In the genomic region with DNA sequence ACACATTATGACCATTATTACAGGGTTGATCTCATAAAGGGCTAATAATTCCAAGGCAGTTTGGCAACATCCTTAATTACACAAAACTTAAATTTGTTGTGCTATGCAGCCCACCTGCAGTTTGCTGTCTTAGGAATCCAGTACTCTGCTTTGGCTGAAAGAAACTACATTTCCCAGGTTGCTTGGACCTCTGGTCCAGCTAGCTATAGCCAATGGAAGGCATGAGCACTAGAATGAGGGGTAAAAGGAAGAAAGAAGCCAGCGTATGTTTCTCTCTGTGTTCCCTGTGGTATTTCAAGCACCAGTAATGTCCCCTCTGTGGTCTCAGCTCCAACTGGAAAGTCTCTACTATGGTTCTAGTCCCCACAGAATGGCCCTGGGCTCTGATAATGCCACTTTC, we compare ENCODE assay signal across 29 cellular contexts.
DNase-seq lines count a peak whose midpoint lies in the region; ATAC-seq and TF ChIP-seq lines count a peak whose summit lies in the region.
"Had no signal": no experiment of that assay in that cellular context is flagged by ENCODE, and none has a peak within 500 bp of the region (broad histone marks: within the 10 kb centered on the region; RNA-seq: fewer than 3 reads in every experiment).

No MANE protein-coding gene starts in this region.

- no peak overlapping the region for H3K4me2 ChIP-seq in osteoblast (ENCODE audit: insufficient read depth, low read length)

- no peaks in the 10 kb centered on the region for H3K9me3 Mint-ChIP-seq in activated T-cell treated with anti-CD3 and anti-CD28 coated beads, Interleukin-2, amount 50 U/mL, for 72 hours
- no peaks in the 10 kb centered on the region for H3K9me3 Mint-ChIP-seq in activated T-cell treated with anti-CD3 and anti-CD28 coated beads, Interleukin-2, amount 50 U/mL, for 4 hours
- H3K9me3 Mint-ChIP-seq in mesothelial cell of epicardium, result peaks cover 9% of the 10 kb centered on the region
- H3K9me3 Mint-ChIP-seq in activated CD8-positive, alpha-beta memory T cell treated with anti-CD3 and anti-CD28 coated beads, Interleukin-2, amount 10 ng/mL, durations not matched to agents 7 days and 5 days (ENCODE audit: low read depth), result no peaks in the 10 kb centered on the region
- H3K9me3 Mint-ChIP-seq: CD8-positive, alpha-beta T cell had no signal

- no peak overlapping the region for H3K27ac ChIP-seq in osteoblast (ENCODE audit: low read depth, low read length)
- H3K27ac ChIP-seq: 22Rv1, C4-2B, SJCRH30 had no signal

- H3K4me1 ChIP-seq in osteoblast (ENCODE audit: insufficient read depth, low read length), result peaks cover 22% of the 10 kb centered on the region

- no peak overlapping the region for H3K4me3 Mint-ChIP-seq in activated T-cell treated with anti-CD3 and anti-CD28 coated beads, Interleukin-2, amount 50 U/mL, for 72 hours
- no peak overlapping the region for H3K4me3 Mint-ChIP-seq in activated T-cell treated with anti-CD3 and anti-CD28 coated beads, Interleukin-2, amount 50 U/mL, for 4 hours
- H3K4me3 Mint-ChIP-seq in mesothelial cell of epicardium, result no peak overlapping the region
- no peak overlapping the region for H3K4me3 Mint-ChIP-seq in activated CD8-positive, alpha-beta memory T cell treated with anti-CD3 and anti-CD28 coated beads, Interleukin-2, amount 10 ng/mL, durations not matched to agents 7 days and 5 days
- H3K4me3 Mint-ChIP-seq: B cell; CD8-positive, alpha-beta T cell had no signal

- H3K36me3 ChIP-seq in osteoblast (ENCODE audit: insufficient read depth, low read length), result no peaks in the 10 kb centered on the region
- H3K36me3 ChIP-seq: MG63, SJCRH30 had no signal

- CTCF ChIA-PET in activated CD8-positive, alpha-beta memory T cell treated with anti-CD3 and anti-CD28 coated beads, Interleukin-2, amount 10 ng/mL, durations not matched to agents 7 days and 5 days (lab: Charles Lee), result no interaction called here

- H3K27me3 ChIP-seq in osteoblast (ENCODE audit: insufficient read depth, low read length), result no peaks in the 10 kb centered on the region
- H3K27me3 ChIP-seq: MG63, SJCRH30 had no signal

- peak overlapping the region; percentile 18 for H3K27ac Mint-ChIP-seq in activated T-cell treated with anti-CD3 and anti-CD28 coated beads, Interleukin-2, amount 50 U/mL, for 72 hours
- peak overlapping the region; percentile 88 for H3K27ac Mint-ChIP-seq in mesothelial cell of epicardium
- no peak overlapping the region for H3K27ac Mint-ChIP-seq in activated CD8-positive, alpha-beta memory T cell treated with anti-CD3 and anti-CD28 coated beads, Interleukin-2, amount 10 ng/mL, durations not matched to agents 7 days and 5 days
- H3K27ac Mint-ChIP-seq: B cell; CD8-positive, alpha-beta T cell had no signal

- H3K79me2 ChIP-seq in osteoblast (ENCODE audit: insufficient read depth, low read length), result no peaks in the 10 kb centered on the region

- H3K9me3 ChIP-seq in osteoblast (ENCODE audit: low read depth, low read length), result no peaks in the 10 kb centered on the region
- H3K9me3 ChIP-seq: MG63 had no signal

- no peaks in the 10 kb centered on the region for H3K36me3 Mint-ChIP-seq in activated T-cell treated with anti-CD3 and anti-CD28 coated beads, Interleukin-2, amount 50 U/mL, for 72 hours (ENCODE audit: insufficient read depth in 2 of 2)
- H3K36me3 Mint-ChIP-seq in activated T-cell treated with anti-CD3 and anti-CD28 coated beads, Interleukin-2, amount 50 U/mL, for 4 hours (ENCODE audit: insufficient read depth), result no peaks in the 10 kb centered on the region
- no peaks in the 10 kb centered on the region for H3K36me3 Mint-ChIP-seq in mesothelial cell of epicardium
- H3K36me3 Mint-ChIP-seq in activated CD8-positive, alpha-beta memory T cell treated with anti-CD3 and anti-CD28 coated beads, Interleukin-2, amount 10 ng/mL, durations not matched to agents 7 days and 5 days, result no peaks in the 10 kb centered on the region
- H3K36me3 Mint-ChIP-seq: CD8-positive, alpha-beta T cell had no signal

- H4K20me1 ChIP-seq in osteoblast (ENCODE audit: insufficient read depth, low read length), result no peaks in the 10 kb centered on the region

- ATAC-seq in activated T-cell treated with anti-CD3 and anti-CD28 coated beads, Interleukin-2, amount 50 U/mL, for 72 hours (replicated peaks in 1 of 2), result no peak
- ATAC-seq in activated T-cell treated with anti-CD3 and anti-CD28 coated beads, Interleukin-2, amount 50 U/mL, for 4 hours, result no peak
- ATAC-seq in activated CD8-positive, alpha-beta memory T cell treated with anti-CD3 and anti-CD28 coated beads, Interleukin-2, amount 10 ng/mL, durations not matched to agents 7 days and 5 days, result no peak
- ATAC-seq: CD8-positive, alpha-beta T cell; GM12878; HepG2; PC-3; Right ventricle myocardium inferior had no signal

- TF ChIP-seq CTCF in mesothelial cell of epicardium (IDR thresholded peaks at IDR 0.05; ENCODE audit: unreplicated experiment) (no peak), osteoblast (IDR thresholded peaks at IDR 0.05; ENCODE audit: extremely low read depth, low read depth, low read length) (no peak)

- peaks cover 5% of the 10 kb centered on the region for H3K4me1 Mint-ChIP-seq in activated T-cell treated with anti-CD3 and anti-CD28 coated beads, Interleukin-2, amount 50 U/mL, for 72 hours (ENCODE audit: low read depth)
- no peaks in the 10 kb centered on the region for H3K4me1 Mint-ChIP-seq in activated T-cell treated with anti-CD3 and anti-CD28 coated beads, Interleukin-2, amount 50 U/mL, for 4 hours (ENCODE audit: low read depth)
- peaks cover 73% of the 10 kb centered on the region for H3K4me1 Mint-ChIP-seq in mesothelial cell of epicardium
- no peaks in the 10 kb centered on the region for H3K4me1 Mint-ChIP-seq in activated CD8-positive, alpha-beta memory T cell treated with anti-CD3 and anti-CD28 coated beads, Interleukin-2, amount 10 ng/mL, durations not matched to agents 7 days and 5 days

- H3K27me3 Mint-ChIP-seq in activated T-cell treated with anti-CD3 and anti-CD28 coated beads, Interleukin-2, amount 50 U/mL, for 72 hours (ENCODE audit: low read depth), result peaks cover 34% of the 10 kb centered on the region
- H3K27me3 Mint-ChIP-seq in activated T-cell treated with anti-CD3 and anti-CD28 coated beads, Interleukin-2, amount 50 U/mL, for 4 hours (ENCODE audit: low read depth), result peaks cover 12% of the 10 kb centered on the region
- no peaks in the 10 kb centered on the region for H3K27me3 Mint-ChIP-seq in mesothelial cell of epicardium (ENCODE audit: low read depth)
- H3K27me3 Mint-ChIP-seq in activated CD8-positive, alpha-beta memory T cell treated with anti-CD3 and anti-CD28 coated beads, Interleukin-2, amount 10 ng/mL, durations not matched to agents 7 days and 5 days, result peaks cover 6% of the 10 kb centered on the region

- no peak overlapping the region for H3K4me3 ChIP-seq in osteoblast (ENCODE audit: insufficient read depth, low read length)
- H3K4me3 ChIP-seq: GM12878, MG63, SJCRH30 had no signal

- peak overlapping the region; percentile 20 for H2AFZ ChIP-seq in osteoblast (ENCODE audit: low read length)

- no peak for DNase-seq in activated T-cell treated with anti-CD3 and anti-CD28 coated beads, Interleukin-2, amount 50 U/mL, for 72 hours
- no peak for DNase-seq in activated T-cell treated with anti-CD3 and anti-CD28 coated beads, Interleukin-2, amount 50 U/mL, for 4 hours
- DNase-seq in mesothelial cell of epicardium (ENCODE audit: low spot score in 2 of 2, unreplicated experiment in 2 of 2), result no peak
- no peak for DNase-seq in osteoblast (ENCODE audit: insufficient read length, low spot score, missing footprints)
- DNase-seq in activated CD8-positive, alpha-beta memory T cell treated with anti-CD3 and anti-CD28 coated beads, Interleukin-2, amount 10 ng/mL, durations not matched to agents 7 days and 5 days, result no peak
- DNase-seq in pons (ENCODE audit: low spot score), result no peak
- no peak for DNase-seq in activated gamma-delta T cell treated with Interleukin-2 at 50 U/mL for 16 hours
- DNase-seq: CD8-positive, alpha-beta T cell; DMS 273 treated with DMSO at 0.1 percent for 48 hours; DMS79; EL; GDM1; KBM-7; MG63; NCI-H1105 treated with DMSO at 0.1 percent for 48 hours; NCI-H146; NCI-H2029; NCI-H446; NCI-H524 treated with DMSO at 0.1 percent for 48 hours; NCI-H774; NK-92 treated with Interleukin-12 subunit alpha and Interleukin-12 subunit beta, amount 100 ng/mL, for 24 hours; PC-3; SJCRH30 had no signal
